In the genomic region with DNA sequence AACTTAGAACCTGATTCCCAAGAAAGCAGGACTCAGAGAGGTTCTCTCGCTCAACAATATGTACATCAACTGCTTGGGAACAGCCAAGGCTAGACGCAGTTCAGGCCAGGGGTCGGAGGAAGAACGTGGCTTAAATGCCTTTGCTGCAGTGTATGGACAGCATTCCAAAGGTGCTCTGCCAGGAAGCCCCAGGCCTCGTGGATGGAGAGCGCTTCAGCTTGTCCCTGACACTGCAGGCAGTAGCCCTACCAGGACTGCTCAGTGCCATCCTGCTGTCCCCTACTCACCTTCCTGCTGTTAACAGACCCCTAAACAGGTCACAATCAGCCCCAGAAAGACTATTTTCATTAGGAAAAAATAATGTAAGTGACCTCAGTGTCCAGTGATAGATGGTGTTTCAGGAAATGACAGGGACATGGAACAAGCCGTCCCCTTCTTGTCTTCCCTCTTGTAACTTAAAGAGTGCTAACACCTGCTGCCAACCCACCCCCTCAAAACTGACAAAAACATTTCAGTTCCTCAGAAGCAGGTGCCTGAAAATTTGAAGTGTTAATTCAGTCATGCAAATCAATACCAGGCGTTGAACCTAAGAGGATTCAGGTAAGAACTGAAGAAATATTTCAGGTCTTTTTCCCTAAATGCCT, we compare ENCODE assay signal across 1 cellular context.
TF ChIP-seq lines count a peak whose summit lies in the region.

No MANE protein-coding gene starts in this region.

TF ChIP-seq in GM23338, 12 proteins besides CTCF, POLR2A, EP300 and RAD21 (continued from another document):
- TF ChIP-seq, protein P1, sequence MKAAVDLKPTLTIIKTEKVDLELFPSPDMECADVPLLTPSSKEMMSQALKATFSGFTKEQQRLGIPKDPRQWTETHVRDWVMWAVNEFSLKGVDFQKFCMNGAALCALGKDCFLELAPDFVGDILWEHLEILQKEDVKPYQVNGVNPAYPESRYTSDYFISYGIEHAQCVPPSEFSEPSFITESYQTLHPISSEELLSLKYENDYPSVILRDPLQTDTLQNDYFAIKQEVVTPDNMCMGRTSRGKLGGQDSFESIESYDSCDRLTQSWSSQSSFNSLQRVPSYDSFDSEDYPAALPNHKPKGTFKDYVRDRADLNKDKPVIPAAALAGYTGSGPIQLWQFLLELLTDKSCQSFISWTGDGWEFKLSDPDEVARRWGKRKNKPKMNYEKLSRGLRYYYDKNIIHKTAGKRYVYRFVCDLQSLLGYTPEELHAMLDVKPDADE (IDR thresholded peaks at IDR 0.05): no peak
- TF ChIP-seq POLR2AphosphoS5 (IDR thresholded peaks at IDR 0.05; ENCODE audit: low read depth): no peak
- no peak for TF ChIP-seq ZNF331 (CRISPR knock-in tag; IDR thresholded peaks at IDR 0.05; ENCODE audit: low read depth)
- TF ChIP-seq EZH2phosphoT487 (IDR thresholded peaks at IDR 0.05; ENCODE audit: unreplicated experiment): no peak
- TF ChIP-seq JUNB (IDR thresholded peaks at IDR 0.05; ENCODE audit: unreplicated experiment): no peak
- TF ChIP-seq, protein P2, sequence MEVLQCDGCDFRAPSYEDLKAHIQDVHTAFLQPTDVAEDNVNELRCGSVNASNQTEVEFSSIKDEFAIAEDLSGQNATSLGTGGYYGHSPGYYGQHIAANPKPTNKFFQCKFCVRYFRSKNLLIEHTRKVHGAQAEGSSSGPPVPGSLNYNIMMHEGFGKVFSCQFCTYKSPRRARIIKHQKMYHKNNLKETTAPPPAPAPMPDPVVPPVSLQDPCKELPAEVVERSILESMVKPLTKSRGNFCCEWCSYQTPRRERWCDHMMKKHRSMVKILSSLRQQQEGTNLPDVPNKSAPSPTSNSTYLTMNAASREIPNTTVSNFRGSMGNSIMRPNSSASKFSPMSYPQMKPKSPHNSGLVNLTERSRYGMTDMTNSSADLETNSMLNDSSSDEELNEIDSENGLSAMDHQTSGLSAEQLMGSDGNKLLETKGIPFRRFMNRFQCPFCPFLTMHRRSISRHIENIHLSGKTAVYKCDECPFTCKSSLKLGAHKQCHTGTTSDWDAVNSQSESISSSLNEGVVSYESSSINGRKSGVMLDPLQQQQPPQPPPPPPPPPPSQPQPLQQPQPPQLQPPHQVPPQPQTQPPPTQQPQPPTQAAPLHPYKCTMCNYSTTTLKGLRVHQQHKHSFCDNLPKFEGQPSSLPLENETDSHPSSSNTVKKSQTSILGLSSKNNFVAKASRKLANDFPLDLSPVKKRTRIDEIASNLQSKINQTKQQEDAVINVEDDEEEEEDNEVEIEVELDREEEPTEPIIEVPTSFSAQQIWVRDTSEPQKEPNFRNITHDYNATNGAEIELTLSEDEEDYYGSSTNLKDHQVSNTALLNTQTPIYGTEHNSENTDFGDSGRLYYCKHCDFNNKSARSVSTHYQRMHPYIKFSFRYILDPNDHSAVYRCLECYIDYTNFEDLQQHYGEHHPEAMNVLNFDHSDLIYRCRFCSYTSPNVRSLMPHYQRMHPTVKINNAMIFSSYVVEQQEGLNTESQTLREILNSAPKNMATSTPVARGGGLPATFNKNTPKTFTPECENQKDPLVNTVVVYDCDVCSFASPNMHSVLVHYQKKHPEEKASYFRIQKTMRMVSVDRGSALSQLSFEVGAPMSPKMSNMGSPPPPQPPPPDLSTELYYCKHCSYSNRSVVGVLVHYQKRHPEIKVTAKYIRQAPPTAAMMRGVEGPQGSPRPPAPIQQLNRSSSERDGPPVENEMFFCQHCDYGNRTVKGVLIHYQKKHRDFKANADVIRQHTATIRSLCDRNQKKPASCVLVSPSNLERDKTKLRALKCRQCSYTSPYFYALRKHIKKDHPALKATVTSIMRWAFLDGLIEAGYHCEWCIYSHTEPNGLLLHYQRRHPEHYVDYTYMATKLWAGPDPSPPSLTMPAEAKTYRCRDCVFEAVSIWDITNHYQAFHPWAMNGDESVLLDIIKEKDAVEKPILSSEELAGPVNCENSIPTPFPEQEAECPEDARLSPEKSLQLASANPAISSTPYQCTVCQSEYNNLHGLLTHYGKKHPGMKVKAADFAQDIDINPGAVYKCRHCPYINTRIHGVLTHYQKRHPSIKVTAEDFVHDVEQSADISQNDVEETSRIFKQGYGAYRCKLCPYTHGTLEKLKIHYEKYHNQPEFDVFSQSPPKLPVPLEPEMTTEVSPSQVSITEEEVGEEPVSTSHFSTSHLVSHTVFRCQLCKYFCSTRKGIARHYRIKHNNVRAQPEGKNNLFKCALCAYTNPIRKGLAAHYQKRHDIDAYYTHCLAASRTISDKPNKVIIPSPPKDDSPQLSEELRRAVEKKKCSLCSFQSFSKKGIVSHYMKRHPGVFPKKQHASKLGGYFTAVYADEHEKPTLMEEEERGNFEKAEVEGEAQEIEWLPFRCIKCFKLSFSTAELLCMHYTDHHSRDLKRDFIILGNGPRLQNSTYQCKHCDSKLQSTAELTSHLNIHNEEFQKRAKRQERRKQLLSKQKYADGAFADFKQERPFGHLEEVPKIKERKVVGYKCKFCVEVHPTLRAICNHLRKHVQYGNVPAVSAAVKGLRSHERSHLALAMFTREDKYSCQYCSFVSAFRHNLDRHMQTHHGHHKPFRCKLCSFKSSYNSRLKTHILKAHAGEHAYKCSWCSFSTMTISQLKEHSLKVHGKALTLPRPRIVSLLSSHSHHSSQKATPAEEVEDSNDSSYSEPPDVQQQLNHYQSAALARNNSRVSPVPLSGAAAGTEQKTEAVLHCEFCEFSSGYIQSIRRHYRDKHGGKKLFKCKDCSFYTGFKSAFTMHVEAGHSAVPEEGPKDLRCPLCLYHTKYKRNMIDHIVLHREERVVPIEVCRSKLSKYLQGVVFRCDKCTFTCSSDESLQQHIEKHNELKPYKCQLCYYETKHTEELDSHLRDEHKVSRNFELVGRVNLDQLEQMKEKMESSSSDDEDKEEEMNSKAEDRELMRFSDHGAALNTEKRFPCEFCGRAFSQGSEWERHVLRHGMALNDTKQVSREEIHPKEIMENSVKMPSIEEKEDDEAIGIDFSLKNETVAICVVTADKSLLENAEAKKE (CRISPR knock-in tag; IDR thresholded peaks at IDR 0.05): no peak
